In genomic region chr11:46345881-46346484, GRCh38 we compare ENCODE assay signal across 7 cellular contexts. TPM values are rescaled to one million over a fixed set of nuclear protein-coding genes. Genes with fewer than 3 reads are reported as not detected.
DNase-seq lines count a peak whose midpoint lies in the region; ATAC-seq and TF ChIP-seq lines count a peak whose summit lies in the region.

No MANE protein-coding gene starts in this region.

- no peak overlapping the region for H3K4me2 ChIP-seq in IMR-90 (ENCODE audit: low read depth, low read length)

- no peak overlapping the region for H2BK5ac ChIP-seq in IMR-90 (ENCODE audit: low read depth, low read length, poor library complexity, severe bottlenecking)

- peaks cover 11% of the 10 kb centered on the region; the same call in 1 of the 2 replicates for H3K27me3 ChIP-seq in IMR-90 (ENCODE audit: control insufficient read depth, insufficient read depth, low read length)
- H3K27me3 ChIP-seq in right cardiac atrium (ENCODE audit: control insufficient read depth, insufficient read depth), result no peaks in the 10 kb centered on the region

- peak overlapping the region; percentile 33 for H2AK9ac ChIP-seq in IMR-90 (replicated peaks; ENCODE audit: low read depth, low read length, poor library complexity)

- no peak overlapping the region for H3K56ac ChIP-seq in IMR-90 (ENCODE audit: extremely low read depth, insufficient read depth, low read length)

- no peak overlapping the region for H3K18ac ChIP-seq in IMR-90 (ENCODE audit: low read depth, low read length)

- no peak for TF ChIP-seq POLR2A in IMR-90 (IDR thresholded peaks at IDR 0.05; ENCODE audit: low read depth, low read length)

- intact Hi-C loops in IMR-90 (cut with micrococcal nuclease) (no loop called here), activated B cell treated with CpG ODN at 0.5 μM for 24 hours (cut with micrococcal nuclease) (loop anchor here (2.0 to 5.0 kb wide), 5 partner anchors 36 to 499 kb away; partner anchors contain the start of genes CRY2, MDK and PHF21A), right cardiac atrium (cut with DNase I) (no loop called here)

- H3K4me1 ChIP-seq in IMR-90 (ENCODE audit: control insufficient read depth, insufficient read depth, low read length) (peaks cover 15% of the 10 kb centered on the region), right cardiac atrium (ENCODE audit: control insufficient read depth, insufficient read depth, low read length) (peaks cover 16% of the 10 kb centered on the region)

- dilution Hi-C loops in IMR-90 (cut with HindIII; ENCODE audit: low sequenced_read_pairs, unreplicated experiment), result no loop called here

- peaks cover 18 to 38% of the 10 kb centered on the region in 2 experiments for H3K79me1 ChIP-seq in IMR-90 (ENCODE audit: low read depth in 1 of 2, low read length in 2 of 2)

- H2BK15ac ChIP-seq in IMR-90 (ENCODE audit: low read depth, low read length), result no peak overlapping the region

- no peak overlapping the region for H3K14ac ChIP-seq in IMR-90 (replicated peaks; ENCODE audit: low read depth, low read length)

- 76% methylated on average over 5 of the region's 10 CpGs; no CpG with 5 or more reads in 1 of the 2 experiments for WGBS in IMR-90 (ENCODE audit: extremely low coverage in 2 of 2, insufficient read length in 1 of 2), 2 experiments
- WGBS in right cardiac atrium, result 56% methylated on average over 10 of the region's 10 CpGs

- no TSS peak for BruUV-seq in IMR-90 (replicated peaks; lab: Mats Ljungman, UMichigan)

- H3K27ac ChIP-seq in IMR-90 (ENCODE audit: insufficient read depth, low read length), result no peak overlapping the region
- H3K27ac ChIP-seq in right cardiac atrium (ENCODE audit: low read length), result peak overlapping the region; percentile 51

- in situ Hi-C loops in IMR-90 (cut with MboI; ENCODE audit: low sequenced_read_pairs), result no loop called here

- peaks cover 15% of the 10 kb centered on the region for H4K20me1 ChIP-seq in IMR-90 (ENCODE audit: insufficient read depth, low read length)

- POLR2A ChIA-PET in IMR-90 (lab: Charles Lee; ENCODE audit: unreplicated experiment) (no interaction called here), activated B cell treated with CpG ODN at 0.5 μM for 24 hours (lab: Charles Lee) (interaction anchor here (0.6 to 1.1 kb wide), 2 partner anchors 9 to 1550 kb away, joined by 3 to 8 read pairs; no protein-coding TSS in a partner anchor)

- H3K27ac Mint-ChIP-seq in activated B cell treated with CpG ODN at 0.5 μM for 24 hours, result peak overlapping the region; percentile 83

- peaks cover 9% of the 10 kb centered on the region for H3K9me1 ChIP-seq in IMR-90 (ENCODE audit: insufficient read depth, low read length)

- H3K4ac ChIP-seq in IMR-90 (ENCODE audit: low read depth, low read length), result no peak overlapping the region

- H3K4me3 Mint-ChIP-seq in activated B cell treated with CpG ODN at 0.5 μM for 24 hours, result peak overlapping the region; percentile 90

- no peak for TF ChIP-seq RAD21 in IMR-90 (IDR thresholded peaks at IDR 0.05; ENCODE audit: low read length)

- TF ChIP-seq CTCF in IMR-90 (conservative IDR thresholded peaks at IDR 0.05; ENCODE audit: low read depth, low read length), result no peak
- no peak for TF ChIP-seq CTCF in activated B cell treated with CpG ODN at 0.5 μM for 24 hours (IDR thresholded peaks at IDR 0.05)

- no peak overlapping the region for H2BK120ac ChIP-seq in IMR-90 (ENCODE audit: low read depth, low read length)

- DNase-seq in IMR-90 (no peak), activated B cell treated with CpG ODN at 0.5 μM for 24 hours (no peak), right cardiac atrium (peak in 1 of 3 donors; percentile 66), T-helper 9 cell (no peak)
- DNase-seq in stimulated activated naive CD4-positive, alpha-beta T cell (lab: John Stamatoyannopoulos, UW), result peak in 4 of 6 experiments; percentile 9 to 57 (median 21)

- ATAC-seq in IMR-90 (ENCODE audit: low read depth) (no peak), activated B cell treated with CpG ODN at 0.5 μM for 24 hours (ENCODE audit: low read depth) (no peak), right cardiac atrium (peak in 1 of 2 donors; percentile 6), HG02610 (IDR thresholded peaks at IDR 0.05; ENCODE audit: unreplicated experiment) (no peak), GM18873 (IDR thresholded peaks at IDR 0.05; ENCODE audit: low FRiP score, unreplicated experiment) (no peak)

- no peak overlapping the region for H3K9ac ChIP-seq in IMR-90 (ENCODE audit: low read depth, low read length)

- no peak overlapping the region for H4K5ac ChIP-seq in IMR-90 (ENCODE audit: low read depth, low read length)

- peaks cover 3% of the 10 kb centered on the region for H3K36me3 Mint-ChIP-seq in activated B cell treated with CpG ODN at 0.5 μM for 24 hours (ENCODE audit: low read depth)

- H3K4me1 Mint-ChIP-seq in activated B cell treated with CpG ODN at 0.5 μM for 24 hours, result peaks cover 44% of the 10 kb centered on the region

- no peak overlapping the region for H2BK20ac ChIP-seq in IMR-90 (ENCODE audit: low read depth, low read length)

- H3K9me3 ChIP-seq in IMR-90 (ENCODE audit: control insufficient read depth, insufficient read depth, low read length) (no peaks in the 10 kb centered on the region), right cardiac atrium (ENCODE audit: control insufficient read depth, low read length) (no peaks in the 10 kb centered on the region)

- H3K36me3 ChIP-seq in IMR-90 (ENCODE audit: control insufficient read depth, insufficient read depth, low read length), result no peaks in the 10 kb centered on the region

- H4K8ac ChIP-seq in IMR-90 (ENCODE audit: low read depth in 2 of 2, low read length in 2 of 2), result no peak overlapping the region

- no peak overlapping the region for H2AFZ ChIP-seq in IMR-90 (replicated peaks; ENCODE audit: low read length, poor library complexity)

- no peaks in the 10 kb centered on the region for H3K9me3 Mint-ChIP-seq in activated B cell treated with CpG ODN at 0.5 μM for 24 hours

- H3K23ac ChIP-seq in IMR-90 (ENCODE audit: low read depth, low read length), result no peak overlapping the region

- H3K27me3 Mint-ChIP-seq in activated B cell treated with CpG ODN at 0.5 μM for 24 hours, result peaks cover 3% of the 10 kb centered on the region

- H2AK5ac ChIP-seq in IMR-90 (ENCODE audit: low read depth, low read length), result no peak overlapping the region

- CTCF ChIA-PET in IMR-90 (lab: Yijun Ruan, JAX) (no interaction called here), activated B cell treated with CpG ODN at 0.5 μM for 24 hours (lab: Charles Lee) (interaction anchor here (2.0 kb wide), 1 partner anchor 30 kb away, joined by 5 read pairs; no protein-coding TSS in a partner anchor)

- no peak overlapping the region for H4K91ac ChIP-seq in IMR-90 (ENCODE audit: insufficient read depth, low read depth, low read length)

- H3K4me3 ChIP-seq in IMR-90 (ENCODE audit: insufficient read depth, low read depth, low read length), result no peak overlapping the region
- H3K4me3 ChIP-seq in right cardiac atrium (ENCODE audit: low read length), result peak overlapping the region; percentile 58

TF ChIP-seq in IMR-90, 13 proteins besides CTCF, POLR2A, EP300 and RAD21:
- TF ChIP-seq RFX5 (IDR thresholded peaks at IDR 0.05; ENCODE audit: low read depth, low read length) (no peak), FOS (IDR thresholded peaks at IDR 0.05; ENCODE audit: low read depth, low read length) (no peak), CEBPB (IDR thresholded peaks at IDR 0.05; ENCODE audit: low read depth, low read length) (no peak), SMC3 (IDR thresholded peaks at IDR 0.05; ENCODE audit: low read depth, low read length) (no peak)
TF ChIP-seq in IMR-90: peak in this region for 0.

RNA-seq across cellular contexts. Expression of gene DGKZ, which starts 1.3 kb away (rescaled TPM):
- total RNA-seq in IMR-90 (2012; rRNA removed) (43.0 and 46.8 TPM in 2 replicates), activated B cell treated with CpG ODN at 0.5 μM for 24 hours (48.1 and 53.6 TPM in 2 replicates), right cardiac atrium (100 to 1,000 TPM in 2 of 4 donors, 10 to 100 TPM in 2; 75.8 to 108 (median 100) TPM)
- polyA plus RNA-seq in IMR-90 (2012; rRNA removed) (62.0 and 68.0 TPM in 2 replicates), right cardiac atrium (87.5 TPM)
- 52.8 and 75.7 TPM in 2 replicates for polyA plus RNA-seq in IMR-90 (2012; cell fraction: cytosol; rRNA removed)
- 126 and 364 TPM in 2 replicates for polyA plus RNA-seq in IMR-90 (2012; cell fraction: nucleus; rRNA removed; ENCODE audit: low replicate concordance)

RNA-seq across cellular contexts. Expression of gene MDK, which starts 35.5 kb away (rescaled TPM):
- total RNA-seq in IMR-90 (2012; rRNA removed) (23.1 and 25.8 TPM in 2 replicates), activated B cell treated with CpG ODN at 0.5 μM for 24 hours (0.55 and 0.78 TPM in 2 replicates), right cardiac atrium (10 to 100 TPM in 3 of 4 donors, 1 to 10 TPM in 1; 9.9 to 18.8 (median 11.9) TPM)
- polyA plus RNA-seq in IMR-90 (2012; rRNA removed) (377 and 389 TPM in 2 replicates), right cardiac atrium (10.1 TPM)
- polyA plus RNA-seq in IMR-90 (2012; cell fraction: cytosol; rRNA removed), result 720 and 780 TPM in 2 replicates
- 135 and 153 TPM in 2 replicates for polyA plus RNA-seq in IMR-90 (2012; cell fraction: nucleus; rRNA removed; ENCODE audit: low replicate concordance)

RNA-seq across cellular contexts. Expression of gene CHRM4, which starts 45.6 kb away (rescaled TPM):
- total RNA-seq in IMR-90 (2012; rRNA removed), result 0.18 and 0.28 TPM in 2 replicates
- polyA plus RNA-seq in IMR-90 (2012; rRNA removed), result 0.09 and 0.19 TPM in 2 replicates
- polyA plus RNA-seq in IMR-90 (2012; cell fraction: cytosol; rRNA removed), result 0.16 and 0.19 TPM in 2 replicates
- 0.49 and 1.0 TPM in 2 replicates for polyA plus RNA-seq in IMR-90 (2012; cell fraction: nucleus; rRNA removed; ENCODE audit: low replicate concordance)
- 0.35 and 0.42 TPM in 2 replicates for total RNA-seq in activated B cell treated with CpG ODN at 0.5 μM for 24 hours
- under 1 TPM in 2 of 4 donors, not detected in 2; 0.14 to 0.53 TPM for total RNA-seq in right cardiac atrium
- 0.20 TPM for polyA plus RNA-seq in right cardiac atrium

Comparison
In these comparisons a context has a peak if more than half of its experiments do, and no peak if none do; other contexts are left out.
1. DNase-seq: peak in stimulated activated naive CD4-positive, alpha-beta T cell (4 of 6); none in IMR-90 (single experiment), activated B cell treated with CpG ODN at 0.5 μM for 24 hours (single experiment) and T-helper 9 cell (single experiment).